In genomic region chr7:28041508-28042314, GRCh38 we compare ENCODE assay signal across 13 cellular contexts.
A peak's percentile ranks its signal among the peaks of the same experiment; 100 is the strongest.
DNase-seq lines count a peak whose midpoint lies in the region; ATAC-seq and TF ChIP-seq lines count a peak whose summit lies in the region.
"Had no signal": no experiment of that assay in that cellular context is flagged by ENCODE, and none has a peak within 500 bp of the region (broad histone marks: within the 10 kb centered on the region; RNA-seq: fewer than 3 reads in every experiment).

No MANE protein-coding gene starts in this region.

- peaks cover 8% of the 10 kb centered on the region for H3K79me2 ChIP-seq in ACC112 (ENCODE audit: control insufficient read depth, insufficient read depth, low read length, unreplicated experiment)

- H3K4me3 ChIP-seq in ACC112 (ENCODE audit: low read depth, low read length) = peak overlapping the region; percentile 7; the same call in 1 of the 2 replicates
- H3K4me3 ChIP-seq: upper lobe of right lung had no signal

- peak overlapping the region; percentile 81 for H3K27ac ChIP-seq in ACC112 (ENCODE audit: low read depth, low read length)
- H3K27ac ChIP-seq: upper lobe of right lung had no signal

- H2AFZ ChIP-seq in ACC112 (ENCODE audit: low read length, unreplicated experiment) = peak overlapping the region; percentile 2

- H3K4me1 ChIP-seq in ACC112 (ENCODE audit: control insufficient read depth, insufficient read depth, low read length, unreplicated experiment) = peaks cover 50% of the 10 kb centered on the region
- H3K4me1 ChIP-seq: upper lobe of right lung had no signal

- no peaks in the 10 kb centered on the region for H3K27me3 Mint-ChIP-seq in activated CD8-positive, alpha-beta memory T cell treated with anti-CD3 and anti-CD28 coated beads, Interleukin-2, amount 10 ng/mL, durations not matched to agents 7 days and 5 days

- no peak overlapping the region for H3K27ac Mint-ChIP-seq in activated CD8-positive, alpha-beta memory T cell treated with anti-CD3 and anti-CD28 coated beads, Interleukin-2, amount 10 ng/mL, durations not matched to agents 7 days and 5 days
- H3K27ac Mint-ChIP-seq: nephron progenitor cell had no signal

- H3K4me3 Mint-ChIP-seq in activated CD8-positive, alpha-beta memory T cell treated with anti-CD3 and anti-CD28 coated beads, Interleukin-2, amount 10 ng/mL, durations not matched to agents 7 days and 5 days = no peak overlapping the region
- H3K4me3 Mint-ChIP-seq: nephron progenitor cell had no signal

- DNase-seq in T1000 (lab: John Stamatoyannopoulos, UW) (peak; percentile 66), glomerular visceral epithelial cell (ENCODE audit: extremely low spot score) (peak; percentile 76), erythroblast (lab: John Stamatoyannopoulos, UW) (no peak), DMS153 (lab: John Stamatoyannopoulos, UW) (no peak)
- DNase-seq in activated CD8-positive, alpha-beta memory T cell treated with anti-CD3 and anti-CD28 coated beads, Interleukin-2, amount 10 ng/mL, durations not matched to agents 7 days and 5 days = no peak
- DNase-seq: activated CD4-positive, alpha-beta T cell treated with anti-CD3 and anti-CD28 coated beads, Interleukin-2, amount 50 U/mL, for 4 hours; NCI-H2081; nephron progenitor cell; upper lobe of right lung had no signal

- no peaks in the 10 kb centered on the region for H3K36me3 ChIP-seq in ACC112 (ENCODE audit: insufficient read depth, low read length)
- H3K36me3 ChIP-seq: upper lobe of right lung had no signal

- no peaks in the 10 kb centered on the region for H3K27me3 ChIP-seq in ACC112 (ENCODE audit: insufficient read depth, low read length)
- H3K27me3 ChIP-seq: upper lobe of right lung had no signal

- ATAC-seq in GM18868 (IDR thresholded peaks at IDR 0.05; ENCODE audit: unreplicated experiment) = peak; percentile 38
- ATAC-seq in activated CD8-positive, alpha-beta memory T cell treated with anti-CD3 and anti-CD28 coated beads, Interleukin-2, amount 10 ng/mL, durations not matched to agents 7 days and 5 days = no peak
- no peak for ATAC-seq in HG02840 (IDR thresholded peaks at IDR 0.05; ENCODE audit: low FRiP score, unreplicated experiment)
- ATAC-seq: Right ventricle myocardium inferior, upper lobe of right lung had no signal

- H3K36me3 Mint-ChIP-seq in activated CD8-positive, alpha-beta memory T cell treated with anti-CD3 and anti-CD28 coated beads, Interleukin-2, amount 10 ng/mL, durations not matched to agents 7 days and 5 days = peaks cover 5% of the 10 kb centered on the region

- CTCF ChIA-PET in activated CD8-positive, alpha-beta memory T cell treated with anti-CD3 and anti-CD28 coated beads, Interleukin-2, amount 10 ng/mL, durations not matched to agents 7 days and 5 days (lab: Charles Lee) = no interaction called here

- peaks cover 2% of the 10 kb centered on the region for H3K9me3 Mint-ChIP-seq in activated CD8-positive, alpha-beta memory T cell treated with anti-CD3 and anti-CD28 coated beads, Interleukin-2, amount 10 ng/mL, durations not matched to agents 7 days and 5 days (ENCODE audit: low read depth)
- H3K9me3 Mint-ChIP-seq: nephron progenitor cell had no signal

- no peak for TF ChIP-seq POLR2A in erythroblast (IDR thresholded peaks at IDR 0.05; ENCODE audit: low read length)

- H3K4me1 Mint-ChIP-seq in activated CD8-positive, alpha-beta memory T cell treated with anti-CD3 and anti-CD28 coated beads, Interleukin-2, amount 10 ng/mL, durations not matched to agents 7 days and 5 days = peaks cover 27% of the 10 kb centered on the region
- H3K4me1 Mint-ChIP-seq: nephron progenitor cell had no signal

Comparison
In these comparisons a context has a peak if more than half of its experiments do, and no peak if none do; other contexts are left out.
1. DNase-seq: peak in T1000 (single experiment) and glomerular visceral epithelial cell (single experiment); none in erythroblast (0 of 2), activated CD8-positive, alpha-beta memory T cell treated with anti-CD3 and anti-CD28 coated beads, Interleukin-2, amount 10 ng/mL, durations not matched to agents 7 days and 5 days (single experiment) and DMS153 (single experiment).